ENCODE assay signal across 1 cellular context in genomic region chr3:87227835-87228144, GRCh38.
TF ChIP-seq lines count a peak whose summit lies in the region.

No MANE protein-coding gene starts in this region.

TF ChIP-seq in K562, 482 proteins besides CTCF, POLR2A, EP300 and RAD21 (continued from another document):
- TF ChIP-seq RERE (CRISPR knock-in tag; IDR thresholded peaks at IDR 0.05; ENCODE audit: borderline replicate concordance): no peak
- no peak for TF ChIP-seq ETS1 (conservative IDR thresholded peaks at IDR 0.05; ENCODE audit: control insufficient read depth, low read depth, low read length)
